1 cellular context compared by ENCODE assay signal in the genomic region with DNA sequence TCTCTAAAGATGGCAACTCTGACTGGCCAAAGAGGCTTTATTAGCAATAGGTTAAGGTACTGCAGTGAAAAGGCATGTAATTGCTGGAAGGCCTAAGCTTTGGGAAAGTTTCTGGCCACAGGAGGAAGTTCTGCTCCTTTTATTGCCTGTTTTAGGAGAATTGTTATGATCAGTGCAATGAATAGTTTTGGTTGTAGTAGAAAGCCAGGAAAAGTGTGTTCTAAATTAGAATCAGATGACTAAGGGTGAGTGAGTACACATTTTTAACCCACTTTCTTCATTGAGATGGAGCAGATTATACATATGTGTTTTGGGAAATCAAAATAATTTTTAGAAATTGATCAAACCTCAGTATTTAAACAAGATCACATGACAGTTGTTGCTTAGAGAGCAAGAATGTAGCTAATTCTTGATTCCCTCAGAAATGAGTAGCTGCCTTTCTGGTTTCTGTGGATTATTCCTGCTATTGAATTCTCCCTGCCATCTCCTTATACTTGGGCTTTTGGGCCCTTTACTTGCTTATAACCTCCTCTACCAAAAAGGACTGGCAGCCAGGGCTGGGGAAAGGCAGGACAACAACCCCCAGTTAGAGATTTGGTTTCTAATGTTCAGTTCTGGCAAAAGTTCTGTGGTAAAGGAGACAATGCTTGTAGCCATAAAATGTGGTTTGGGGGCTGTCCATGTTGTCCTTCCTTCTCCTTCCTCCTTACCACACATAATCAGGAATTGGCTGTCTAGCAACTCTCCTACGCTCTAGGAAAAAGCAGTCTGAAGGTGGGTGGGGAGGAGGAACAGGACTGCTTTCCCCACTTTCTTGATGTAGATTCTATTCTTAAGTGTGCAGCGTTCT.
TF ChIP-seq lines count a peak whose summit lies in the region.

No MANE protein-coding gene starts in this region.

TF ChIP-seq in IMR-90, 13 proteins besides CTCF, POLR2A, EP300 and RAD21 (continued from another document):
- TF ChIP-seq, protein P1, sequence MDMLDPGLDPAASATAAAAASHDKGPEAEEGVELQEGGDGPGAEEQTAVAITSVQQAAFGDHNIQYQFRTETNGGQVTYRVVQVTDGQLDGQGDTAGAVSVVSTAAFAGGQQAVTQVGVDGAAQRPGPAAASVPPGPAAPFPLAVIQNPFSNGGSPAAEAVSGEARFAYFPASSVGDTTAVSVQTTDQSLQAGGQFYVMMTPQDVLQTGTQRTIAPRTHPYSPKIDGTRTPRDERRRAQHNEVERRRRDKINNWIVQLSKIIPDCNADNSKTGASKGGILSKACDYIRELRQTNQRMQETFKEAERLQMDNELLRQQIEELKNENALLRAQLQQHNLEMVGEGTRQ (IDR thresholded peaks at IDR 0.05; ENCODE audit: low read depth, low read length) = 0 out of 2 replicates have a peak, but pooled peaks have one; percentile 15
